Comparison of ENCODE assay signal across 1 cellular context in the genomic region with DNA sequence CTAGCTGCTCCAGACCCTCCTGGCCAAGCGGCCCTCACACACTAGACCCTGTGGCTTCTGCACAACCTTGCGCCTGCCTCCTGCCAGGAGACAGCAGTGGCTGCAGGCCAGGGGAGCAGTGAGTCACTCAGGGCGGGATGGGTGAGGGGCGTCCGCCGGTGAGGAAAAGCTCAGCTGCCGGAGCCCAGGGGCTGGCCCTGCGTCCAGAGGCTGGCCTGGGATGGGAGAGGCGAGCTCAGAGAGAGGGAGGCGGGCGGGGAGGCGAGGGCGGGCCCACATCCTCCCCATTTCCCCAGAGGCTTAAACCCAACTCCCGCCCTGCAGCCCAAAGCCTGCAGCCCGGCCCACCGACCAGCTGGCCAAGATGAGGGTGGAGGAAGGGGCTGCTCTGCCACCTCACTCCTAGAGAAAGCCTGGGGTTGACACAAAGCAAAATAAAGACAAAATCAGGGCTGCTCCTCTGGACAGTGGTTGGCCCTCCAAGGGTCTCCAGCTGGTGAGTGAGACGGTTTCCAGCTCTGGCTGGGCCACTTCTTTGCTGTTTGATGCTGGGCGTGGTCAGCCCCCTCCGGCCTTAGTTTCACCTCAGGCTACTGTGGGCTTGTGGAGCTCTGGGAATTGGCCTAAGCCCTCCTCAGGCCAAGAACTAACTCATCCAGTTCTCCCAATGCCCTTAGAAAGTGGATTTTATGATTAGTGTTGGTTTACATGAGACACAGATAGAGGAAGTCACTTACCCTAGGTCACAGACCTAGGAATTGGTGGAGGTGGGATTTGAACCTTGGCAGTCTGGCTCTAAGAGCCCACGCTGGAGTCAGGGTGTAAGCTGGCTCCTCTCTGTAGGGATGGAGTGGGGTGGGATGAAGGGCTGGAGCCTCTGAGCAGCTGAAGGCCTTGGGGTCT.
A peak's percentile ranks its signal among the peaks of the same experiment; 100 is the strongest.
TF ChIP-seq lines count a peak whose summit lies in the region.

No MANE protein-coding gene starts in this region.

TF ChIP-seq in HEK293, 187 proteins besides CTCF, POLR2A, EP300 and RAD21 (continued from another document):
- TF ChIP-seq, protein P1, sequence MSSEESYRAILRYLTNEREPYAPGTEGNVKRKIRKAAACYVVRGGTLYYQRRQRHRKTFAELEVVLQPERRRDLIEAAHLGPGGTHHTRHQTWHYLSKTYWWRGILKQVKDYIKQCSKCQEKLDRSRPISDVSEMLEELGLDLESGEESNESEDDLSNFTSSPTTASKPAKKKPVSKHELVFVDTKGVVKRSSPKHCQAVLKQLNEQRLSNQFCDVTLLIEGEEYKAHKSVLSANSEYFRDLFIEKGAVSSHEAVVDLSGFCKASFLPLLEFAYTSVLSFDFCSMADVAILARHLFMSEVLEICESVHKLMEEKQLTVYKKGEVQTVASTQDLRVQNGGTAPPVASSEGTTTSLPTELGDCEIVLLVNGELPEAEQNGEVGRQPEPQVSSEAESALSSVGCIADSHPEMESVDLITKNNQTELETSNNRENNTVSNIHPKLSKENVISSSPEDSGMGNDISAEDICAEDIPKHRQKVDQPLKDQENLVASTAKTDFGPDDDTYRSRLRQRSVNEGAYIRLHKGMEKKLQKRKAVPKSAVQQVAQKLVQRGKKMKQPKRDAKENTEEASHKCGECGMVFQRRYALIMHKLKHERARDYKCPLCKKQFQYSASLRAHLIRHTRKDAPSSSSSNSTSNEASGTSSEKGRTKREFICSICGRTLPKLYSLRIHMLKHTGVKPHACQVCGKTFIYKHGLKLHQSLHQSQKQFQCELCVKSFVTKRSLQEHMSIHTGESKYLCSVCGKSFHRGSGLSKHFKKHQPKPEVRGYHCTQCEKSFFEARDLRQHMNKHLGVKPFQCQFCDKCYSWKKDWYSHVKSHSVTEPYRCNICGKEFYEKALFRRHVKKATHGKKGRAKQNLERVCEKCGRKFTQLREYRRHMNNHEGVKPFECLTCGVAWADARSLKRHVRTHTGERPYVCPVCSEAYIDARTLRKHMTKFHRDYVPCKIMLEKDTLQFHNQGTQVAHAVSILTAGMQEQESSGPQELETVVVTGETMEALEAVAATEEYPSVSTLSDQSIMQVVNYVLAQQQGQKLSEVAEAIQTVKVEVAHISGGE (tag by site-specific recombination; conservative IDR thresholded peaks at IDR 0.05; ENCODE audit: low read depth) = no peak
- no peak for TF ChIP-seq SP3 (tag by site-specific recombination; IDR thresholded peaks at IDR 0.05)
- TF ChIP-seq, protein P2, sequence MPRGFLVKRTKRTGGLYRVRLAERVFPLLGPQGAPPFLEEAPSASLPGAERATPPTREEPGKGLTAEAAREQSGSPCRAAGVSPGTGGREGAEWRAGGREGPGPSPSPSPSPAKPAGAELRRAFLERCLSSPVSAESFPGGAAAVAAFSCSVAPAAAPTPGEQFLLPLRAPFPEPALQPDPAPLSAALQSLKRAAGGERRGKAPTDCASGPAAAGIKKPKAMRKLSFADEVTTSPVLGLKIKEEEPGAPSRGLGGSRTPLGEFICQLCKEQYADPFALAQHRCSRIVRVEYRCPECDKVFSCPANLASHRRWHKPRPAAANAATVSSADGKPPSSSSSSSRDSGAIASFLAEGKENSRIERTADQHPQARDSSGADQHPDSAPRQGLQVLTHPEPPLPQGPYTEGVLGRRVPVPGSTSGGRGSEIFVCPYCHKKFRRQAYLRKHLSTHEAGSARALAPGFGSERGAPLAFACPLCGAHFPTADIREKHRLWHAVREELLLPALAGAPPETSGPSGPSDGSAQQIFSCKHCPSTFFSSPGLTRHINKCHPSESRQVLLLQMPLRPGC (tag by site-specific recombination; IDR thresholded peaks at IDR 0.05) = no peak
- TF ChIP-seq ZNF114 (tag by site-specific recombination; IDR thresholded peaks at IDR 0.05) = no peak
- TF ChIP-seq ZNF514 (tag by site-specific recombination; IDR thresholded peaks at IDR 0.05) = no peak
- TF ChIP-seq, protein P3, sequence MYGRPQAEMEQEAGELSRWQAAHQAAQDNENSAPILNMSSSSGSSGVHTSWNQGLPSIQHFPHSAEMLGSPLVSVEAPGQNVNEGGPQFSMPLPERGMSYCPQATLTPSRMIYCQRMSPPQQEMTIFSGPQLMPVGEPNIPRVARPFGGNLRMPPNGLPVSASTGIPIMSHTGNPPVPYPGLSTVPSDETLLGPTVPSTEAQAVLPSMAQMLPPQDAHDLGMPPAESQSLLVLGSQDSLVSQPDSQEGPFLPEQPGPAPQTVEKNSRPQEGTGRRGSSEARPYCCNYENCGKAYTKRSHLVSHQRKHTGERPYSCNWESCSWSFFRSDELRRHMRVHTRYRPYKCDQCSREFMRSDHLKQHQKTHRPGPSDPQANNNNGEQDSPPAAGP (tag by site-specific recombination; IDR thresholded peaks at IDR 0.05) = peak; percentile 74
- TF ChIP-seq ZNF600 (tag by site-specific recombination; IDR thresholded peaks at IDR 0.05) = no peak
- TF ChIP-seq ZNF121 (tag by site-specific recombination; IDR thresholded peaks at IDR 0.05) = no peak
- no peak for TF ChIP-seq ZNF292 (tag by site-specific recombination; IDR thresholded peaks at IDR 0.05; ENCODE audit: borderline replicate concordance, low read depth)
- peak; percentile 96 for TF ChIP-seq KLF1 (tag by site-specific recombination; IDR thresholded peaks at IDR 0.05)
- no peak for TF ChIP-seq ZNF239 (tag by site-specific recombination; IDR thresholded peaks at IDR 0.05)
- TF ChIP-seq, protein P4, sequence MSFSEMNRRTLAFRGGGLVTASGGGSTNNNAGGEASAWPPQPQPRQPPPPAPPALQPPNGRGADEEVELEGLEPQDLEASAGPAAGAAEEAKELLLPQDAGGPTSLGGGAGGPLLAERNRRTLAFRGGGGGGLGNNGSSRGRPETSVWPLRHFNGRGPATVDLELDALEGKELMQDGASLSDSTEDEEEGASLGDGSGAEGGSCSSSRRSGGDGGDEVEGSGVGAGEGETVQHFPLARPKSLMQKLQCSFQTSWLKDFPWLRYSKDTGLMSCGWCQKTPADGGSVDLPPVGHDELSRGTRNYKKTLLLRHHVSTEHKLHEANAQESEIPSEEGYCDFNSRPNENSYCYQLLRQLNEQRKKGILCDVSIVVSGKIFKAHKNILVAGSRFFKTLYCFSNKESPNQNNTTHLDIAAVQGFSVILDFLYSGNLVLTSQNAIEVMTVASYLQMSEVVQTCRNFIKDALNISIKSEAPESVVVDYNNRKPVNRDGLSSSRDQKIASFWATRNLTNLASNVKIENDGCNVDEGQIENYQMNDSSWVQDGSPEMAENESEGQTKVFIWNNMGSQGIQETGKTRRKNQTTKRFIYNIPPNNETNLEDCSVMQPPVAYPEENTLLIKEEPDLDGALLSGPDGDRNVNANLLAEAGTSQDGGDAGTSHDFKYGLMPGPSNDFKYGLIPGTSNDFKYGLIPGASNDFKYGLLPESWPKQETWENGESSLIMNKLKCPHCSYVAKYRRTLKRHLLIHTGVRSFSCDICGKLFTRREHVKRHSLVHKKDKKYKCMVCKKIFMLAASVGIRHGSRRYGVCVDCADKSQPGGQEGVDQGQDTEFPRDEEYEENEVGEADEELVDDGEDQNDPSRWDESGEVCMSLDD (tag by site-specific recombination; IDR thresholded peaks at IDR 0.05) = no peak
- TF ChIP-seq, protein P5, sequence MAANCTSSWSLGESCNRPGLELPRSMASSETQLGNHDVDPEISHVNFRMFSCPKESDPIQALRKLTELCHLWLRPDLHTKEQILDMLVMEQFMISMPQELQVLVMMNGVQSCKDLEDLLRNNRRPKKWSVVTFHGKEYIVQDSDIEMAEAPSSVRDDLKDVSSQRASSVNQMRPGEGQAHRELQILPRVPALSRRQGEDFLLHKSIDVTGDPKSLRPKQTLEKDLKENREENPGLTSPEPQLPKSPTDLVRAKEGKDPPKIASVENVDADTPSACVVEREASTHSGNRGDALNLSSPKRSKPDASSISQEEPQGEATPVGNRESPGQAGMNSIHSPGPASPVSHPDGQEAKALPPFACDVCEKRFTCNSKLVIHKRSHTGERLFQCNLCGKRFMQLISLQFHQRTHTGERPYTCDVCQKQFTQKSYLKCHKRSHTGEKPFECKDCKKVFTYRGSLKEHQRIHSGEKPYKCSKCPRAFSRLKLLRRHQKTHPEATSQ (tag by site-specific recombination; IDR thresholded peaks at IDR 0.05) = no peak
- no peak for TF ChIP-seq ZNF324 (tag by site-specific recombination; IDR thresholded peaks at IDR 0.05)
- TF ChIP-seq ZBTB21 (tag by site-specific recombination; IDR thresholded peaks at IDR 0.05) = no peak
- no peak for TF ChIP-seq ZNF184 (tag by site-specific recombination; IDR thresholded peaks at IDR 0.05)
- no peak for TF ChIP-seq ZNF211 (tag by site-specific recombination; IDR thresholded peaks at IDR 0.05; ENCODE audit: low read depth)
- no peak for TF ChIP-seq ZFP3 (tag by site-specific recombination; IDR thresholded peaks at IDR 0.05; ENCODE audit: low read depth)
- TF ChIP-seq ZIC2 (tag by site-specific recombination; IDR thresholded peaks at IDR 0.05) = peak; percentile 74
- TF ChIP-seq ZNF221 (tag by site-specific recombination; IDR thresholded peaks at IDR 0.05; ENCODE audit: borderline replicate concordance) = no peak
- no peak for TF ChIP-seq ZNF658 (tag by site-specific recombination; IDR thresholded peaks at IDR 0.05)
- 0 out of 2 replicates have a peak, but pooled peaks have one; percentile 10 for TF ChIP-seq ZBTB8A (tag by site-specific recombination; IDR thresholded peaks at IDR 0.05)
- TF ChIP-seq ZNF558 (tag by site-specific recombination; IDR thresholded peaks at IDR 0.05) = no peak
- TF ChIP-seq ZNF707 (tag by site-specific recombination; IDR thresholded peaks at IDR 0.05) = no peak
- TF ChIP-seq SP7 (tag by site-specific recombination; IDR thresholded peaks at IDR 0.05) = peak; percentile 58
- TF ChIP-seq SP2 (tag by site-specific recombination; IDR thresholded peaks at IDR 0.05) = peak; percentile 43
- peak; percentile 66 for TF ChIP-seq GLIS1 (tag by site-specific recombination; IDR thresholded peaks at IDR 0.05)
- TF ChIP-seq ZFP69B (tag by site-specific recombination; IDR thresholded peaks at IDR 0.05) = peak; percentile 47
- TF ChIP-seq ZNF670 (tag by site-specific recombination; IDR thresholded peaks at IDR 0.05; ENCODE audit: low read depth) = no peak
- TF ChIP-seq ZNF544 (tag by site-specific recombination; IDR thresholded peaks at IDR 0.05) = no peak
- TF ChIP-seq EGR2 (tag by site-specific recombination; IDR thresholded peaks at IDR 0.05; ENCODE audit: low read depth) = 0 out of 2 replicates have a peak, but pooled peaks have one; percentile 36
- TF ChIP-seq ZSCAN23 (tag by site-specific recombination; IDR thresholded peaks at IDR 0.05) = no peak
- peak; percentile 73 for TF ChIP-seq WT1 (tag by site-specific recombination; IDR thresholded peaks at IDR 0.05)
- no peak for TF ChIP-seq ZFP37 (tag by site-specific recombination; IDR thresholded peaks at IDR 0.05)
- no peak for TF ChIP-seq OSR2 (tag by site-specific recombination; IDR thresholded peaks at IDR 0.05)
- TF ChIP-seq, protein P6, sequence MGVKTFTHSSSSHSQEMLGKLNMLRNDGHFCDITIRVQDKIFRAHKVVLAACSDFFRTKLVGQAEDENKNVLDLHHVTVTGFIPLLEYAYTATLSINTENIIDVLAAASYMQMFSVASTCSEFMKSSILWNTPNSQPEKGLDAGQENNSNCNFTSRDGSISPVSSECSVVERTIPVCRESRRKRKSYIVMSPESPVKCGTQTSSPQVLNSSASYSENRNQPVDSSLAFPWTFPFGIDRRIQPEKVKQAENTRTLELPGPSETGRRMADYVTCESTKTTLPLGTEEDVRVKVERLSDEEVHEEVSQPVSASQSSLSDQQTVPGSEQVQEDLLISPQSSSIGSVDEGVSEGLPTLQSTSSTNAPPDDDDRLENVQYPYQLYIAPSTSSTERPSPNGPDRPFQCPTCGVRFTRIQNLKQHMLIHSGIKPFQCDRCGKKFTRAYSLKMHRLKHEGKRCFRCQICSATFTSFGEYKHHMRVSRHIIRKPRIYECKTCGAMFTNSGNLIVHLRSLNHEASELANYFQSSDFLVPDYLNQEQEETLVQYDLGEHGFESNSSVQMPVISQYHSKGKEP (tag by site-specific recombination; IDR thresholded peaks at IDR 0.05) = no peak
- TF ChIP-seq ZNF138 (tag by site-specific recombination; IDR thresholded peaks at IDR 0.05; ENCODE audit: borderline replicate concordance) = no peak
